In the genomic region with DNA sequence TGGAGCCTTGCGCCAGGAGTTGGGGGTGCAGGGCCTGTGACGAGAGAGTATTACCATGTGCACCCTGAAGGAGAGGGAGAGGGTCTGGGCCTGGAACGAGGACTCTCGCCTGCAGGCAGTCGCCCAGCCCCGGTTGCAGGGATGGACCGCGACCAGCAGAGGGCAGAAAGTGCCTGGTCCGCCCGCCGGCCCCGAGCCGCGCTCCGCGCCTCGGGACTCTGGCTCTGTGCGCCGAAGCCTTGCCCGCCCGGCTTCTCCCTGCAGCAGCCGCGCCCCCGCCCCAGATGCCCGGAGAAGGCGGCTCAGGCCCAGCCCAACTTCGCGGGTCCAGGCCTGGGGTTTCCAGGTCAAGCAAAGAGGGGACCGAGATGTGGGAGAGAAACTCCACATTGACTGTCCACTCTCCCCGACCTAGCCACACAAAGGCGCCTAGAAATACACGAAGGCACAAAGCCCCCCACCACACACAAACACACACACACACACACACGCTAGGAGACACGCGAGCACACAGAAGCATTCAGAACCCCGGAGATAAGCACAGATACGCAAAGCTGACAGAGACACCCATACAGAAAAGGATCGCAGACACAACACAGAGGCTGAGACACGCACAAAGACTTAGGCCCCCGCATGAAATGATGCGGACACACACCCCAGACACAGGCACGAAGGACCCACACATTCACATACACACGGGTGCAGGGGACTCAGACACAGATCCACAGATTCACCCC, we compare ENCODE assay signal across 8 cellular contexts. TPM values are rescaled to one million over a fixed set of nuclear protein-coding genes. Genes with fewer than 3 reads are reported as not detected.
DNase-seq lines count a peak whose midpoint lies in the region; ATAC-seq and TF ChIP-seq lines count a peak whose summit lies in the region.

No MANE protein-coding gene starts in this region.

- peak overlapping the region; percentile 5 for H3K4me3 Mint-ChIP-seq in activated naive CD4-positive, alpha-beta T cell treated with anti-CD3 and anti-CD28 coated beads for 36 hours

- no peak overlapping the region for H3K27ac Mint-ChIP-seq in activated naive CD4-positive, alpha-beta T cell treated with anti-CD3 and anti-CD28 coated beads for 36 hours

- DNase-seq in DMS153 treated with DMSO at 0.1 percent for 48 hours (lab: John Stamatoyannopoulos, UW; ENCODE audit: unreplicated experiment) (peak; percentile 57), SK-N-DZ (ENCODE audit: low spot score) (peak; percentile 67), glomerular visceral epithelial cell (ENCODE audit: extremely low spot score) (peak; percentile 61), pons (ENCODE audit: low spot score) (peak; percentile 19), transverse colon (peak; percentile 70)
- peak; percentile 81 for DNase-seq in activated naive CD4-positive, alpha-beta T cell treated with anti-CD3 and anti-CD28 coated beads for 36 hours

- peak; percentile 73 for TF ChIP-seq RAD21 in Ishikawa (IDR thresholded peaks at IDR 0.05; ENCODE audit: low read depth)

- TF ChIP-seq CTCF in transverse colon (IDR thresholded peaks at IDR 0.05): peak; percentile 69 to 89 (median 83)

- no peaks in the 10 kb centered on the region for H3K36me3 ChIP-seq in transverse colon

- peaks cover 94% of the 10 kb centered on the region for H3K27me3 ChIP-seq in transverse colon

- in situ Hi-C loops in transverse colon (cut with MboI; ENCODE audit: low pct_ligation_motif_present in 1 of 4, low pct_unique_long_range_greater_than_20kb in 1 of 4, low sequenced_read_pairs in 3 of 4): loop anchor here in 1 of 4 donors (25.0 kb wide), 1 partner anchor 176 kb away; no protein-coding TSS in a partner anchor

- ATAC-seq in GM19395 (IDR thresholded peaks at IDR 0.05; ENCODE audit: unreplicated experiment): no peak

- peaks cover 6 to 46% (median 33%) of the 10 kb centered on the region in 4 donors for H3K4me1 ChIP-seq in transverse colon

- TF ChIP-seq POLR2A in transverse colon (IDR thresholded peaks at IDR 0.05): no peak

- TF ChIP-seq EP300 in Ishikawa (IDR thresholded peaks at IDR 0.05; ENCODE audit: borderline replicate concordance): no peak
- no peak for TF ChIP-seq EP300 in transverse colon (IDR thresholded peaks at IDR 0.05; ENCODE audit: low read depth)

- CTCF ChIA-PET in activated naive CD4-positive, alpha-beta T cell treated with anti-CD3 and anti-CD28 coated beads for 36 hours (lab: Charles Lee): interaction anchor here (0.5 to 1.0 kb wide), 3 partner anchors 18 to 165 kb away, joined by 3 read pairs; no protein-coding TSS in a partner anchor

- H3K27me3 Mint-ChIP-seq in activated naive CD4-positive, alpha-beta T cell treated with anti-CD3 and anti-CD28 coated beads for 36 hours (ENCODE audit: low read depth): peaks cover 66% of the 10 kb centered on the region

- no peaks in the 10 kb centered on the region for H3K9me3 ChIP-seq in transverse colon

- H3K9me3 Mint-ChIP-seq in activated naive CD4-positive, alpha-beta T cell treated with anti-CD3 and anti-CD28 coated beads for 36 hours: no peaks in the 10 kb centered on the region

- WGBS in transverse colon (ENCODE audit: low coverage in 1 of 2), 2 donors: 2% methylated on average over 42 of the region's 43 CpGs; no CpG with 5 or more reads in 1 of the 2 donors

- no peak overlapping the region for H3K4me3 ChIP-seq in transverse colon

- intact Hi-C loops in activated naive CD4-positive, alpha-beta T cell treated with anti-CD3 and anti-CD28 coated beads for 36 hours (cut with micrococcal nuclease): loop anchor here (1.0 kb wide), 3 partner anchors 79 to 170 kb away; no protein-coding TSS in a partner anchor
- intact Hi-C loops in transverse colon (cut with DNase I; ENCODE audit: low total_unique reads): loop anchor here (10.0 kb wide), 1 partner anchor 163 kb away; no protein-coding TSS in a partner anchor

- H3K4me1 Mint-ChIP-seq in activated naive CD4-positive, alpha-beta T cell treated with anti-CD3 and anti-CD28 coated beads for 36 hours (ENCODE audit: low read depth): peaks cover 22% of the 10 kb centered on the region

- H3K27ac ChIP-seq in transverse colon: no peak overlapping the region

- no peaks in the 10 kb centered on the region for H3K36me3 Mint-ChIP-seq in activated naive CD4-positive, alpha-beta T cell treated with anti-CD3 and anti-CD28 coated beads for 36 hours (ENCODE audit: low read depth)

TF ChIP-seq in Ishikawa, 13 proteins besides CTCF, POLR2A, EP300 and RAD21:
- TF ChIP-seq EGR1 (IDR thresholded peaks at IDR 0.05) (no peak), TCF12 (IDR thresholded peaks at IDR 0.05; ENCODE audit: low read depth) (0 out of 2 replicates have a peak, but pooled peaks have one; percentile 19), REST (IDR thresholded peaks at IDR 0.05; ENCODE audit: low read depth) (no peak), CEBPB (IDR thresholded peaks at IDR 0.05) (no peak), ZBTB7A (IDR thresholded peaks at IDR 0.05; ENCODE audit: low read depth) (peak; percentile 43; the same call in 1 of the 2 replicates), MAX (IDR thresholded peaks at IDR 0.05) (peak; percentile 58)

RNA-seq across cellular contexts. Expression of gene LMX1B, which starts 2.0 kb away (rescaled TPM):
- 0.08 TPM in 1 of 2 replicates, not detected in the other for polyA plus RNA-seq in SK-N-DZ (2014; cell fraction: cytosol; rRNA removed)
- polyA plus RNA-seq in SK-N-DZ (2014; cell fraction: nucleus; rRNA removed): not detected in 2 replicates
- total RNA-seq in activated naive CD4-positive, alpha-beta T cell treated with anti-CD3 and anti-CD28 coated beads for 36 hours: not detected
- total RNA-seq in transverse colon: under 1 TPM in 1 of 4 donors, not detected in 3; 0.64 TPM

Comparison
In these comparisons a context has a peak if more than half of its experiments do, and no peak if none do; other contexts are left out.
1. DNase-seq: peak in every context shown above with its lines; median percentile 81 in activated naive CD4-positive, alpha-beta T cell treated with anti-CD3 and anti-CD28 coated beads for 36 hours; 70 in transverse colon; 67 in SK-N-DZ; 61 in glomerular visceral epithelial cell; 57 in DMS153 treated with DMSO at 0.1 percent for 48 hours; 19 in pons.